20 cellular contexts compared by ENCODE assay signal in the genomic region with DNA sequence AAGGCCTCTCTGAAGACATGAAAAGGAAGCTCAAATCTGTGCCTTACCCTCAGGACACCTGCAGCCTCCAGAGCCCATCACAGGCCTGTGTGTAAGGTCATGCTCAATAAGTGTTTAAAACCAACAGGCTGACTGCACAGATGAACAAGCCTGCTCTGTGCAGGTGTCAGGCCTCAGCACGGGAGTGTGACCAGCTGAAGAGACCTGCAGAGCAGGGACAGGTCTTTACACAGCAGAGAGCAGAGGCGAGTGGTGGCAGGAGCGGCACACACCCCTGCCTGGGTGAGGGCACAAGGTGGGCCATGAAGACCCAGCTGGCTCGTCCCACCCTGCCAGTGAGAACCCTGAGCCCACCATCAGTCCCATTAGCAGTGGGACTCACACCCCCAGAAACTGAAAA. TPM values are rescaled to one million over a fixed set of nuclear protein-coding genes. Genes with fewer than 3 reads are reported as not detected.
DNase-seq lines count a peak whose midpoint lies in the region; ATAC-seq and TF ChIP-seq lines count a peak whose summit lies in the region.
"Had no signal": no experiment of that assay in that cellular context is flagged by ENCODE, and none has a peak within 500 bp of the region (broad histone marks: within the 10 kb centered on the region; RNA-seq: fewer than 3 reads in every experiment).

No MANE protein-coding gene starts in this region.

- no peak for ATAC-seq in activated CD8-positive, alpha-beta T cell treated with anti-CD3 and anti-CD28 coated beads, Interleukin-2, amount 10 ng/mL, durations not matched to agents 7 days and 5 days
- no peak for ATAC-seq in activated CD8-positive, alpha-beta T cell treated with anti-CD3 and anti-CD28 coated beads for 36 hours

- H3K9me3 Mint-ChIP-seq in activated CD8-positive, alpha-beta T cell treated with anti-CD3 and anti-CD28 coated beads, Interleukin-2, amount 10 ng/mL, durations not matched to agents 7 days and 5 days (ENCODE audit: insufficient read depth): peaks cover 10% of the 10 kb centered on the region
- H3K9me3 Mint-ChIP-seq in activated CD8-positive, alpha-beta T cell treated with anti-CD3 and anti-CD28 coated beads for 36 hours: peaks cover 15% of the 10 kb centered on the region
- peaks cover 0 to 7% (median 3%) of the 10 kb centered on the region in 6 donors for H3K9me3 Mint-ChIP-seq in immature natural killer cell

- H3K4me1 Mint-ChIP-seq in activated CD8-positive, alpha-beta T cell treated with anti-CD3 and anti-CD28 coated beads, Interleukin-2, amount 10 ng/mL, durations not matched to agents 7 days and 5 days (ENCODE audit: low read depth): peaks cover 14% of the 10 kb centered on the region
- peaks cover 10% of the 10 kb centered on the region for H3K4me1 Mint-ChIP-seq in activated CD8-positive, alpha-beta T cell treated with anti-CD3 and anti-CD28 coated beads for 36 hours (ENCODE audit: low read depth)
- peaks cover 19 to 23% of the 10 kb centered on the region in 2 donors for H3K4me1 Mint-ChIP-seq in immature natural killer cell

- POLR2A ChIA-PET in activated CD8-positive, alpha-beta T cell treated with anti-CD3 and anti-CD28 coated beads, Interleukin-2, amount 10 ng/mL, durations not matched to agents 7 days and 5 days (lab: Charles Lee): no interaction called here
- POLR2A ChIA-PET in activated CD8-positive, alpha-beta T cell treated with anti-CD3 and anti-CD28 coated beads for 36 hours (lab: Charles Lee): no interaction called here

- peaks cover 22% of the 10 kb centered on the region for H3K36me3 Mint-ChIP-seq in activated CD8-positive, alpha-beta T cell treated with anti-CD3 and anti-CD28 coated beads, Interleukin-2, amount 10 ng/mL, durations not matched to agents 7 days and 5 days (ENCODE audit: low read depth)
- peaks cover 31% of the 10 kb centered on the region for H3K36me3 Mint-ChIP-seq in activated CD8-positive, alpha-beta T cell treated with anti-CD3 and anti-CD28 coated beads for 36 hours (ENCODE audit: low read depth)
- H3K36me3 Mint-ChIP-seq in immature natural killer cell: peaks cover 23 to 47% (median 42%) of the 10 kb centered on the region in 3 donors

- no peaks in the 10 kb centered on the region for H3K27me3 Mint-ChIP-seq in activated CD8-positive, alpha-beta T cell treated with anti-CD3 and anti-CD28 coated beads, Interleukin-2, amount 10 ng/mL, durations not matched to agents 7 days and 5 days (ENCODE audit: low read depth)
- H3K27me3 Mint-ChIP-seq in activated CD8-positive, alpha-beta T cell treated with anti-CD3 and anti-CD28 coated beads for 36 hours: no peaks in the 10 kb centered on the region
- peaks cover 0 to 3% (median 2%) of the 10 kb centered on the region in 3 donors for H3K27me3 Mint-ChIP-seq in immature natural killer cell (ENCODE audit: low read depth in 3 of 3)

- CTCF ChIA-PET in activated CD8-positive, alpha-beta T cell treated with anti-CD3 and anti-CD28 coated beads, Interleukin-2, amount 10 ng/mL, durations not matched to agents 7 days and 5 days (lab: Charles Lee): no interaction called here
- CTCF ChIA-PET in activated CD8-positive, alpha-beta T cell treated with anti-CD3 and anti-CD28 coated beads for 36 hours (lab: Charles Lee): no interaction called here

- intact Hi-C loops in activated CD8-positive, alpha-beta T cell treated with anti-CD3 and anti-CD28 coated beads for 36 hours (cut with micrococcal nuclease): no loop called here

- H3K4me3 Mint-ChIP-seq in activated CD8-positive, alpha-beta T cell treated with anti-CD3 and anti-CD28 coated beads, Interleukin-2, amount 10 ng/mL, durations not matched to agents 7 days and 5 days: no peak overlapping the region
- H3K4me3 Mint-ChIP-seq in activated CD8-positive, alpha-beta T cell treated with anti-CD3 and anti-CD28 coated beads for 36 hours: no peak overlapping the region
- H3K4me3 Mint-ChIP-seq in immature natural killer cell: peak overlapping the region in 3 of 5 donors; percentile 33 to 60 (median 36)
- H3K4me3 Mint-ChIP-seq: HFFc6 had no signal

- DNase-seq in activated CD8-positive, alpha-beta T cell treated with anti-CD3 and anti-CD28 coated beads, Interleukin-2, amount 10 ng/mL, durations not matched to agents 7 days and 5 days: no peak
- DNase-seq in activated CD8-positive, alpha-beta T cell treated with anti-CD3 and anti-CD28 coated beads for 36 hours: no peak
- DNase-seq in NAMALWA (ENCODE audit: low spot score) (peak; percentile 48), immature natural killer cell (no peak), dedifferentiated amniotic fluid mesenchymal stem cell (ENCODE audit: extremely low spot score) (no peak), NCI-H82 treated with DMSO at 0.1 percent for 48 hours (lab: John Stamatoyannopoulos, UW; ENCODE audit: unreplicated experiment) (no peak)
- DNase-seq in stimulated activated CD8-positive, alpha-beta memory T cell treated with anti-CD3 and anti-CD28 coated beads, Interleukin-4, amount 100 ng/mL, for 48 hours: peak; percentile 10
- DNase-seq in stimulated activated CD4-positive, alpha-beta T cell treated with anti-CD3 and anti-CD28 coated beads, Interleukin-2, amount 100 ng/mL, for 48 hours: no peak
- DNase-seq: 8988T, DMS 273 treated with DMSO at 0.1 percent for 48 hours, GF-D8, GOT3, HFFc6, KG1, NCI-H1436, NCI-H2029, NCI-H2171, NCI-H446, NCI-H69, OCI-M1 had no signal

- no peak for TF ChIP-seq CTCF in activated CD8-positive, alpha-beta T cell treated with anti-CD3 and anti-CD28 coated beads for 36 hours (IDR thresholded peaks at IDR 0.05)

- H3K27ac Mint-ChIP-seq in activated CD8-positive, alpha-beta T cell treated with anti-CD3 and anti-CD28 coated beads, Interleukin-2, amount 10 ng/mL, durations not matched to agents 7 days and 5 days: peak overlapping the region; percentile 47
- no peak overlapping the region for H3K27ac Mint-ChIP-seq in activated CD8-positive, alpha-beta T cell treated with anti-CD3 and anti-CD28 coated beads for 36 hours
- H3K27ac Mint-ChIP-seq in immature natural killer cell: peak overlapping the region in 5 of 6 donors; percentile 43 to 85 (median 79)
- H3K27ac Mint-ChIP-seq: HFFc6 had no signal

RNA-seq across cellular contexts. Expression of gene ROPN1B, which starts 56.9 kb away (rescaled TPM):
- total RNA-seq in activated CD8-positive, alpha-beta T cell treated with anti-CD3 and anti-CD28 coated beads, Interleukin-2, amount 10 ng/mL, durations not matched to agents 7 days and 5 days: not detected
- not detected for total RNA-seq in activated CD8-positive, alpha-beta T cell treated with anti-CD3 and anti-CD28 coated beads for 36 hours
- under 1 TPM in 1 of 3 donors, not detected in 2; 0.51 TPM for polyA plus RNA-seq in immature natural killer cell
- total RNA-seq: HFFc6 had no signal

RNA-seq across cellular contexts. Expression of gene SLC41A3, which starts 58.1 kb away (rescaled TPM):
- 10 to 100 TPM; 22.0 to 26.5 TPM for total RNA-seq in activated CD8-positive, alpha-beta T cell treated with anti-CD3 and anti-CD28 coated beads, Interleukin-2, amount 10 ng/mL, durations not matched to agents 7 days and 5 days
- total RNA-seq in activated CD8-positive, alpha-beta T cell treated with anti-CD3 and anti-CD28 coated beads for 36 hours: 10 to 100 TPM; 19.1 to 23.4 TPM
- 10 to 100 TPM; 24.1 to 28.0 (median 25.4) TPM for polyA plus RNA-seq in immature natural killer cell

Comparison
In these comparisons a context has a peak if more than half of its experiments do, and no peak if none do; other contexts are left out.
1. DNase-seq: peak in NAMALWA (single experiment) and stimulated activated CD8-positive, alpha-beta memory T cell treated with anti-CD3 and anti-CD28 coated beads, Interleukin-4, amount 100 ng/mL, for 48 hours (single experiment); none in activated CD8-positive, alpha-beta T cell treated with anti-CD3 and anti-CD28 coated beads, Interleukin-2, amount 10 ng/mL, durations not matched to agents 7 days and 5 days (single experiment), activated CD8-positive, alpha-beta T cell treated with anti-CD3 and anti-CD28 coated beads for 36 hours (single experiment), immature natural killer cell (0 of 3), stimulated activated CD4-positive, alpha-beta T cell treated with anti-CD3 and anti-CD28 coated beads, Interleukin-2, amount 100 ng/mL, for 48 hours (0 of 2), dedifferentiated amniotic fluid mesenchymal stem cell (single experiment) and NCI-H82 treated with DMSO at 0.1 percent for 48 hours (single experiment).
2. H3K4me3 Mint-ChIP-seq: peak in immature natural killer cell (3 of 5); none in activated CD8-positive, alpha-beta T cell treated with anti-CD3 and anti-CD28 coated beads, Interleukin-2, amount 10 ng/mL, durations not matched to agents 7 days and 5 days (single experiment) and activated CD8-positive, alpha-beta T cell treated with anti-CD3 and anti-CD28 coated beads for 36 hours (single experiment).